ENCODE assay signal across 8 cellular contexts in genomic region chr20:64053841-64054661, GRCh38. TPM values are rescaled to one million over a fixed set of nuclear protein-coding genes. Genes with fewer than 3 reads are reported as not detected.
A peak's percentile ranks its signal among the peaks of the same experiment; 100 is the strongest.
DNase-seq lines count a peak whose midpoint lies in the region; ATAC-seq, FAIRE-seq and TF ChIP-seq lines count a peak whose summit lies in the region.

No MANE protein-coding gene starts in this region.

- H3K9ac ChIP-seq in colonic mucosa (ENCODE audit: low read depth in 2 of 2, low read length in 2 of 2), result no peak overlapping the region

- no peaks in the 10 kb centered on the region for H3K4me1 ChIP-seq in colonic mucosa

- no peaks in the 10 kb centered on the region for H3K9me3 Mint-ChIP-seq in nephron

- H3K27ac ChIP-seq in cingulate gyrus (ENCODE audit: low read depth, low read length), result peak overlapping the region; percentile 39
- no peak overlapping the region for H3K27ac ChIP-seq in colonic mucosa

- no peaks in the 10 kb centered on the region for H3K36me3 Mint-ChIP-seq in nephron (ENCODE audit: low read depth)

- DNase-seq in D721Med (ENCODE audit: insufficient read length, low spot score) (no peak), NAMALWA (ENCODE audit: low spot score) (peak; percentile 50), colonic mucosa (no peak), frontal cortex (ENCODE audit: low spot score in 2 of 2) (no peak), glomerular visceral epithelial cell (ENCODE audit: extremely low spot score) (no peak)

- H3K4me3 ChIP-seq in colonic mucosa, result no peak overlapping the region

- H3K9me3 ChIP-seq in colonic mucosa, result no peaks in the 10 kb centered on the region

- TF ChIP-seq CTCF in D721Med (IDR thresholded peaks at IDR 0.05; ENCODE audit: insufficient read depth, missing control alignments) (peak; percentile 15), nephron (IDR thresholded peaks at IDR 0.05; ENCODE audit: unreplicated experiment in 3 of 3) (peak in 1 of 3 experiments; percentile 18), colonic mucosa (IDR thresholded peaks at IDR 0.05) (no peak)

- FAIRE-seq in D721Med (lab: Jason Lieb, UNC), result no peak
- no peak for FAIRE-seq in frontal cortex (lab: Jason Lieb, UNC)

- peaks cover 11% of the 10 kb centered on the region for H3K4me1 Mint-ChIP-seq in nephron

- H3K36me3 ChIP-seq in colonic mucosa, result no peaks in the 10 kb centered on the region

- H3K27me3 Mint-ChIP-seq in nephron (ENCODE audit: low read depth), result peaks cover 32% of the 10 kb centered on the region

- H3K27ac Mint-ChIP-seq in nephron, result peak overlapping the region; percentile 56 to 66 (median 62)

- ATAC-seq in GM19463 (IDR thresholded peaks at IDR 0.05; ENCODE audit: unreplicated experiment), result no peak

- H3K27me3 ChIP-seq in colonic mucosa, result peaks cover 52% of the 10 kb centered on the region

- intact Hi-C loops in colonic mucosa (cut with DNase I), result no loop called here

- H3K4me3 Mint-ChIP-seq in nephron, result peak overlapping the region; percentile 34 to 50 (median 36)

RNA-seq across cellular contexts. Expression of gene SOX18, which starts 4.6 kb away (rescaled TPM):
- total RNA-seq in colonic mucosa (10 to 100 TPM in 1 of 2 donors, 1 to 10 TPM in 1; 8.4 to 26.8 TPM), frontal cortex (0.41 TPM)

RNA-seq across cellular contexts. Expression of gene TCEA2, which starts 8.9 kb away (rescaled TPM):
- total RNA-seq in colonic mucosa (10 to 100 TPM in 1 of 2 donors, 1 to 10 TPM in 1; 7.3 to 11.8 TPM), frontal cortex (36.7 TPM)

RNA-seq across cellular contexts. Expression of gene C20orf204, which starts 18.1 kb away (rescaled TPM):
- 1 to 10 TPM in 1 of 2 donors, under 1 TPM in 1; 0.29 to 3.3 TPM for total RNA-seq in colonic mucosa
- total RNA-seq in frontal cortex, result 1.2 TPM

RNA-seq across cellular contexts. Expression of gene RGS19, which starts 25.3 kb away (rescaled TPM):
- total RNA-seq in colonic mucosa, result 1 to 10 TPM; 3.4 to 4.5 TPM
- total RNA-seq in frontal cortex, result 7.7 TPM

RNA-seq across cellular contexts. Expression of gene OPRL1, which starts 25.8 kb away (rescaled TPM):
- total RNA-seq in colonic mucosa (under 1 TPM; 0.24 to 0.25 TPM), frontal cortex (13.5 TPM)
